Comparison of ENCODE assay signal across 17 cellular contexts in genomic region chr1:214215583-214215982, GRCh38.
A peak's percentile ranks its signal among the peaks of the same experiment; 100 is the strongest.
DNase-seq lines count a peak whose midpoint lies in the region; ATAC-seq, FAIRE-seq and TF ChIP-seq lines count a peak whose summit lies in the region.
"Had no signal": no experiment of that assay in that cellular context is flagged by ENCODE, and none has a peak within 500 bp of the region (broad histone marks: within the 10 kb centered on the region; RNA-seq: fewer than 3 reads in every experiment).

No MANE protein-coding gene starts in this region.

- FAIRE-seq in A549 (lab: Jason Lieb, UNC), result no peak
- FAIRE-seq in H1 (lab: Jason Lieb, UNC), result no peak
- FAIRE-seq: GM12878 had no signal

- no peak overlapping the region for H2AFZ ChIP-seq in H1 (ENCODE audit: low read length)

- H4K5ac ChIP-seq in H1 (ENCODE audit: insufficient read length, low read depth, low read length), result no peak overlapping the region

- no peak overlapping the region for H2BK120ac ChIP-seq in H1 (replicated peaks; ENCODE audit: low read depth, low read length)

- no peak overlapping the region for H3K23ac ChIP-seq in H1 (ENCODE audit: insufficient read length)

- TF ChIP-seq EP300 in A549 (IDR thresholded peaks at IDR 0.05) (no peak), H1 (IDR thresholded peaks at IDR 0.05; ENCODE audit: borderline replicate concordance in 1 of 2, low read depth in 2 of 2, low read length in 2 of 2) (no peak), tibial nerve (IDR thresholded peaks at IDR 0.05) (no peak)

- no peak overlapping the region for H4K8ac ChIP-seq in H1 (ENCODE audit: extremely low read depth, insufficient read depth, low read length)

- H3K36me3 ChIP-seq in HEK293 (ENCODE audit: control insufficient read depth in 2 of 2, insufficient read depth in 1 of 2, low read length in 2 of 2) (no peaks in the 10 kb centered on the region), H1 (ENCODE audit: control insufficient read depth in 2 of 4, insufficient read depth in 4 of 4, low read length in 3 of 4) (no peaks in the 10 kb centered on the region), tibial artery (no peaks in the 10 kb centered on the region), tibial nerve (no peaks in the 10 kb centered on the region)
- H3K36me3 ChIP-seq: BE2C, MG63, SJCRH30 had no signal

- ATAC-seq in A549, result no peak
- ATAC-seq in GM19023 (IDR thresholded peaks at IDR 0.05; ENCODE audit: unreplicated experiment), result no peak
- ATAC-seq: GM12878, Panc1 had no signal

- H2BK20ac ChIP-seq in H1 (ENCODE audit: low read length), result no peak overlapping the region

- no peak overlapping the region for H3K18ac ChIP-seq in H1 (ENCODE audit: extremely low read depth, low read length)

- TF ChIP-seq RAD21 in A549 (conservative IDR thresholded peaks at IDR 0.05 in 1 of 2, IDR thresholded peaks at IDR 0.05 in 1 of 2), result no peak
- no peak for TF ChIP-seq RAD21 in H1 (IDR thresholded peaks at IDR 0.05 in 1 of 2, conservative IDR thresholded peaks at IDR 0.05 in 1 of 2; ENCODE audit: low read depth in 2 of 2, low read length in 2 of 2)

- peaks cover 17% of the 10 kb centered on the region for H3K27me3 Mint-ChIP-seq in nephron progenitor cell (ENCODE audit: low read depth, poor library complexity)

- H3K79me1 ChIP-seq in H1 (ENCODE audit: low read depth, low read length), result no peaks in the 10 kb centered on the region

- H3K4me3 Mint-ChIP-seq in nephron progenitor cell, result no peak overlapping the region
- H3K4me3 Mint-ChIP-seq: CD4-positive, CD25-positive, alpha-beta regulatory T cell had no signal

- peak overlapping the region; percentile 88; the same call in 1 of the 2 replicates for H2BK15ac ChIP-seq in H1 (ENCODE audit: low read length)

- H3K9me3 ChIP-seq in A549 (no peaks in the 10 kb centered on the region), HEK293 (ENCODE audit: control insufficient read depth, insufficient read depth, low read depth, low read length) (no peaks in the 10 kb centered on the region), H1 (ENCODE audit: insufficient read depth in 2 of 2, low read depth in 1 of 2, low read length in 1 of 2) (no peaks in the 10 kb centered on the region), tibial artery (no peaks in the 10 kb centered on the region), tibial nerve (no peaks in the 10 kb centered on the region)
- H3K9me3 ChIP-seq: BE2C, MG63, SJCRH30 had no signal

- no peak overlapping the region for H2AK5ac ChIP-seq in H1 (ENCODE audit: low read depth, low read length)

- POLR2A ChIA-PET in A549 (lab: Yijun Ruan, JAX), result no interaction called here
- POLR2A ChIA-PET in HEK293 (lab: Yijun Ruan, JAX), result no interaction called here
- POLR2A ChIA-PET in H1 (lab: Charles Lee; ENCODE audit: partially characterized antibody), result interaction anchor here (1.2 kb wide), 1 partner anchor 9 kb away, joined by 3 read pairs; no protein-coding TSS in a partner anchor

- H3K4me2 ChIP-seq in A549 (no peak overlapping the region), H1 (ENCODE audit: insufficient read depth in 1 of 2, low read depth in 2 of 2, low read length in 2 of 2) (no peak overlapping the region)

- H3K79me2 ChIP-seq in H1 (ENCODE audit: control insufficient read depth in 1 of 2, insufficient read depth in 2 of 2, low read length in 2 of 2), result no peaks in the 10 kb centered on the region

- H2BK12ac ChIP-seq in H1 (ENCODE audit: low read depth, low read length), result peak overlapping the region; percentile 6; the same call in 1 of the 2 replicates

- DNase-seq in A549 (ENCODE audit: low read depth in 1 of 2, low spot score in 1 of 2), result no peak
- no peak for DNase-seq in H1 (ENCODE audit: low read depth in 1 of 2, low spot score in 2 of 2)
- no peak for DNase-seq in nephron progenitor cell
- DNase-seq in tibial artery, result no peak
- DNase-seq in tibial nerve (ENCODE audit: low spot score in 2 of 2), result no peak
- DNase-seq: BE2C; CD4-positive, CD25-positive, alpha-beta regulatory T cell; DND-41; MG63; NCI-H1417 treated with DMSO at 0.1 percent for 48 hours; NCI-H187; NCI-H748 treated with DMSO at 0.1 percent for 48 hours; SJCRH30 had no signal

- WGBS in A549 (ENCODE audit: missing lambda C conversion rate), result 96% methylated on average over 3 of the region's 3 CpGs
- WGBS in H1 (ENCODE audit: extremely low coverage in 1 of 2, insufficient coverage in 1 of 2, insufficient read length in 1 of 2, insufficient replicate concordance in 2 of 2, low coverage in 1 of 2, low lambda C conversion rate in 2 of 2, missing lambda C conversion rate in 1 of 2), 2 experiments, result 95% methylated on average over 3 of the region's 3 CpGs; no CpG with 5 or more reads in 1 of the 2 experiments
- WGBS in tibial nerve, 2 donors, result 82 to 86% methylated on average over 3 of the region's 3 CpGs

- H3K4me1 Mint-ChIP-seq in nephron progenitor cell, result peaks cover 19% of the 10 kb centered on the region

- H2BK5ac ChIP-seq in H1 (ENCODE audit: low read depth, low read length), result no peak overlapping the region

- H3K4ac ChIP-seq in H1 (replicated peaks; ENCODE audit: insufficient read length, low read depth, low read length), result no peak overlapping the region

- no peaks in the 10 kb centered on the region for H3K9me3 Mint-ChIP-seq in nephron progenitor cell

- H3K27ac ChIP-seq in A549, result peak overlapping the region; percentile 43 to 51; a peak in 4 of 6 replicates
- H3K27ac ChIP-seq in HEK293 (ENCODE audit: extremely low read depth, low read depth, low read length), result no peak overlapping the region
- no peak overlapping the region for H3K27ac ChIP-seq in H1 (ENCODE audit: low read depth, low read length)
- no peak overlapping the region for H3K27ac ChIP-seq in tibial artery
- H3K27ac ChIP-seq in tibial nerve, result no peak overlapping the region
- H3K27ac ChIP-seq: SJCRH30 had no signal

- H4K20me1 ChIP-seq in H1 (replicated peaks in 1 of 2; ENCODE audit: control insufficient read depth in 1 of 2, insufficient read depth in 2 of 2, low read length in 2 of 2), result no peaks in the 10 kb centered on the region

- CTCF ChIA-PET in A549 (lab: Yijun Ruan, JAX), result interaction anchor here (0.6 to 12.4 kb wide), 4 partner anchors 45 to 422 kb away, joined by 3 to 324 read pairs (median 32); no protein-coding TSS in a partner anchor
- CTCF ChIA-PET in HEK293 (lab: Yijun Ruan, JAX), result interaction anchor here (3.4 to 7.4 kb wide), 3 partner anchors 45 to 114 kb away, joined by 12 to 186 read pairs (median 44); no protein-coding TSS in a partner anchor
- CTCF ChIA-PET in H1 (lab: Charles Lee; ENCODE audit: partially characterized antibody), result interaction anchor here (1.4 to 15.2 kb wide), 5 partner anchors 9 to 115 kb away, joined by 5 to 541 read pairs (median 22); no protein-coding TSS in a partner anchor

- TF ChIP-seq POLR2A in A549 (IDR thresholded peaks at IDR 0.05; ENCODE audit: low read length) (no peak), H1 (IDR thresholded peaks at IDR 0.05; ENCODE audit: control extremely low read depth in 1 of 2, low read depth in 2 of 2, low read length in 2 of 2) (no peak), tibial nerve (IDR thresholded peaks at IDR 0.05) (no peak)

- H3K14ac ChIP-seq in H1 (ENCODE audit: insufficient read length), result no peak overlapping the region

- H3K27ac Mint-ChIP-seq in nephron progenitor cell, result peak overlapping the region; percentile 14
- H3K27ac Mint-ChIP-seq: CD4-positive, CD25-positive, alpha-beta regulatory T cell had no signal

- H3K23me2 ChIP-seq in H1 (ENCODE audit: low read depth, low read length), result no peaks in the 10 kb centered on the region

- H3K4me3 ChIP-seq in A549 (no peak overlapping the region), HEK293 (ENCODE audit: low read depth, low read length) (no peak overlapping the region), H1 (ENCODE audit: extremely low read depth in 1 of 4, insufficient read depth in 2 of 4, low read depth in 3 of 4, low read length in 4 of 4) (no peak overlapping the region), tibial artery (no peak overlapping the region), tibial nerve (no peak overlapping the region)
- H3K4me3 ChIP-seq: GM12878, MG63, SJCRH30 had no signal

- H3K9ac ChIP-seq in H1 (replicated peaks in 1 of 4; ENCODE audit: extremely low read depth in 1 of 4, low read depth in 3 of 4, low read length in 3 of 4), result no peak overlapping the region

- intact Hi-C loops in tibial artery (cut with DNase I; ENCODE audit: low total_unique reads), result loop anchor here (5.0 kb wide), 1 partner anchor 112 kb away; no protein-coding TSS in a partner anchor

- no peak for TF ChIP-seq CTCF in A549 (IDR thresholded peaks at IDR 0.05)
- no peak for TF ChIP-seq CTCF in HEK293 (tag by site-specific recombination; IDR thresholded peaks at IDR 0.05)
- no peak for TF ChIP-seq CTCF in H1 (IDR thresholded peaks at IDR 0.05; ENCODE audit: control extremely low read depth in 1 of 3, insufficient read depth in 1 of 3, low read depth in 1 of 3, low read length in 3 of 3)
- TF ChIP-seq CTCF in nephron progenitor cell (IDR thresholded peaks at IDR 0.05), result no peak
- no peak for TF ChIP-seq CTCF in tibial artery (IDR thresholded peaks at IDR 0.05)
- TF ChIP-seq CTCF in tibial nerve (IDR thresholded peaks at IDR 0.05), result no peak

- no peak overlapping the region for H4K91ac ChIP-seq in H1 (replicated peaks; ENCODE audit: insufficient read length, low read length)

- H3K56ac ChIP-seq in H1 (replicated peaks; ENCODE audit: insufficient read length, low read depth, low read length), result no peak overlapping the region

- H3K27me3 ChIP-seq in H1 (replicated peaks in 1 of 4; ENCODE audit: control insufficient read depth in 3 of 4, extremely low read depth in 1 of 4, insufficient read depth in 3 of 4, low read length in 3 of 4) (no peaks in the 10 kb centered on the region), tibial artery (peaks cover 0 to 14% of the 10 kb centered on the region in 2 donors), tibial nerve (peaks cover 0 to 6% of the 10 kb centered on the region in 2 donors)
- H3K27me3 ChIP-seq: SJCRH30 had no signal

- no peaks in the 10 kb centered on the region for H3K36me3 Mint-ChIP-seq in nephron progenitor cell (ENCODE audit: low read depth)
- H3K36me3 Mint-ChIP-seq: CD4-positive, CD25-positive, alpha-beta regulatory T cell had no signal

- H3K4me1 ChIP-seq in A549 (peaks cover 70% of the 10 kb centered on the region), HEK293 (ENCODE audit: control insufficient read depth, insufficient read depth, low read length) (no peaks in the 10 kb centered on the region), H1 (replicated peaks in 1 of 4; ENCODE audit: control insufficient read depth in 3 of 4, insufficient read depth in 4 of 4, low read length in 3 of 4) (peaks cover 0 to 4% (median 2%) of the 10 kb centered on the region in 4 experiments; a peak in 5 of 7 replicates), tibial artery (no peaks in the 10 kb centered on the region), tibial nerve (peaks cover 0 to 4% (median 2%) of the 10 kb centered on the region in 4 donors)
- H3K4me1 ChIP-seq: BE2C, SJCRH30 had no signal

TF ChIP-seq in A549, 52 proteins besides CTCF, POLR2A, EP300 and RAD21 (continues in another document):
- no peak for TF ChIP-seq SMC3 (IDR thresholded peaks at IDR 0.05)
- no peak for TF ChIP-seq NFE2L2 (conservative IDR thresholded peaks at IDR 0.05; ENCODE audit: low read length)

TF ChIP-seq in HEK293, 187 proteins besides CTCF, POLR2A, EP300 and RAD21 (continues in another document):
- 0 out of 2 replicates have a peak, but pooled peaks have one; percentile 30 for TF ChIP-seq OSR2 (tag by site-specific recombination; IDR thresholded peaks at IDR 0.05)

Comparison
In these comparisons a context has a peak if more than half of its experiments do, and no peak if none do; other contexts are left out.
1. H3K27ac ChIP-seq: peak in A549 (2 of 2); none in HEK293 (single experiment), H1 (single experiment), tibial artery (0 of 2) and tibial nerve (0 of 4).